18 cellular contexts compared by ENCODE assay signal in genomic region chr2:20314562-20315521, GRCh38. TPM values are rescaled to one million over a fixed set of nuclear protein-coding genes. Genes with fewer than 3 reads are reported as not detected.
DNase-seq lines count a peak whose midpoint lies in the region; ATAC-seq and TF ChIP-seq lines count a peak whose summit lies in the region.
"Had no signal": no experiment of that assay in that cellular context is flagged by ENCODE, and none has a peak within 500 bp of the region (broad histone marks: within the 10 kb centered on the region; RNA-seq: fewer than 3 reads in every experiment).

No MANE protein-coding gene starts in this region.

- H3K36me3 Mint-ChIP-seq in activated CD8-positive, alpha-beta memory T cell treated with anti-CD3 and anti-CD28 coated beads, Interleukin-2, amount 10 ng/mL, durations not matched to agents 7 days and 5 days, result peaks cover 51% of the 10 kb centered on the region
- H3K36me3 Mint-ChIP-seq in IgD-negative memory B cell, result peaks cover 6% of the 10 kb centered on the region

- no peaks in the 10 kb centered on the region for H3K27me3 Mint-ChIP-seq in activated CD8-positive, alpha-beta memory T cell treated with anti-CD3 and anti-CD28 coated beads, Interleukin-2, amount 10 ng/mL, durations not matched to agents 7 days and 5 days
- H3K27me3 Mint-ChIP-seq in IgD-negative memory B cell, result no peaks in the 10 kb centered on the region
- H3K27me3 Mint-ChIP-seq: activated B cell treated with CpG ODN at 0.5 μM for 24 hours had no signal

- H3K4me2 ChIP-seq in MM.1S (ENCODE audit: low read depth, low read length), result no peak overlapping the region

- H3K36me3 ChIP-seq in MM.1S (replicated peaks; ENCODE audit: insufficient read depth, low read length), result peaks cover 18% of the 10 kb centered on the region; the same call in 1 of the 2 replicates

- H3K27me3 ChIP-seq in MM.1S (replicated peaks; ENCODE audit: insufficient read depth, low read length), result no peaks in the 10 kb centered on the region
- H3K27me3 ChIP-seq: upper lobe of right lung had no signal

- no peak overlapping the region for H3K27ac ChIP-seq in MM.1S (ENCODE audit: low read length)
- H3K27ac ChIP-seq: upper lobe of right lung had no signal

- H3K27ac Mint-ChIP-seq in activated CD8-positive, alpha-beta memory T cell treated with anti-CD3 and anti-CD28 coated beads, Interleukin-2, amount 10 ng/mL, durations not matched to agents 7 days and 5 days, result peak overlapping the region; percentile 3
- peak overlapping the region in 2 of 3 donors; percentile 16 to 22 for H3K27ac Mint-ChIP-seq in IgD-negative memory B cell
- H3K27ac Mint-ChIP-seq: activated B cell treated with CpG ODN at 0.5 μM for 24 hours had no signal

- no peaks in the 10 kb centered on the region for H3K9me3 Mint-ChIP-seq in activated CD8-positive, alpha-beta memory T cell treated with anti-CD3 and anti-CD28 coated beads, Interleukin-2, amount 10 ng/mL, durations not matched to agents 7 days and 5 days (ENCODE audit: low read depth)
- H3K9me3 Mint-ChIP-seq in IgD-negative memory B cell, result no peaks in the 10 kb centered on the region
- H3K9me3 Mint-ChIP-seq: activated B cell treated with CpG ODN at 0.5 μM for 24 hours; activated naive CD4-positive, alpha-beta T cell treated with anti-CD3 and anti-CD28 coated beads, Interleukin-2, amount 50 U/mL, for 72 hours had no signal

- no peak overlapping the region for H2AFZ ChIP-seq in MM.1S (ENCODE audit: low read length)

- no peaks in the 10 kb centered on the region for H3K4me1 ChIP-seq in MM.1S (ENCODE audit: low read length)
- H3K4me1 ChIP-seq: upper lobe of right lung had no signal

- no peak overlapping the region for H3K4me3 Mint-ChIP-seq in activated CD8-positive, alpha-beta memory T cell treated with anti-CD3 and anti-CD28 coated beads, Interleukin-2, amount 10 ng/mL, durations not matched to agents 7 days and 5 days
- H3K4me3 Mint-ChIP-seq in IgD-negative memory B cell, result no peak overlapping the region
- H3K4me3 Mint-ChIP-seq: activated B cell treated with CpG ODN at 0.5 μM for 24 hours had no signal

- peaks cover 94% of the 10 kb centered on the region for H3K79me2 ChIP-seq in MM.1S (ENCODE audit: low read length)

- peaks cover 23% of the 10 kb centered on the region for H3K4me1 Mint-ChIP-seq in activated CD8-positive, alpha-beta memory T cell treated with anti-CD3 and anti-CD28 coated beads, Interleukin-2, amount 10 ng/mL, durations not matched to agents 7 days and 5 days
- peaks cover 10 to 16% (median 10%) of the 10 kb centered on the region in 3 donors for H3K4me1 Mint-ChIP-seq in IgD-negative memory B cell

- no peak overlapping the region for H3K4me3 ChIP-seq in MM.1S (ENCODE audit: low read length)
- H3K4me3 ChIP-seq: upper lobe of right lung had no signal

- no peak overlapping the region for H3K9ac ChIP-seq in MM.1S (ENCODE audit: low read length)

- H3F3A ChIP-seq in MM.1S (ENCODE audit: insufficient read depth, low read length), result no peaks in the 10 kb centered on the region

- no peak for TF ChIP-seq CTCF in MM.1S (IDR thresholded peaks at IDR 0.05; ENCODE audit: low read length)

- no peak for ATAC-seq in activated CD8-positive, alpha-beta memory T cell treated with anti-CD3 and anti-CD28 coated beads, Interleukin-2, amount 10 ng/mL, durations not matched to agents 7 days and 5 days
- ATAC-seq: stimulated activated naive CD8-positive, alpha-beta T cell treated with anti-CD3 and anti-CD28 coated beads, Interleukin-15, Interleukin-2, amounts not matched to agents 100 U/mL and 50 U/mL, for 24 hours; upper lobe of right lung had no signal

- CTCF ChIA-PET in activated CD8-positive, alpha-beta memory T cell treated with anti-CD3 and anti-CD28 coated beads, Interleukin-2, amount 10 ng/mL, durations not matched to agents 7 days and 5 days (lab: Charles Lee), result interaction anchor here (0.9 to 1.4 kb wide), 3 partner anchors 11 to 23 kb away, joined by 3 to 7 read pairs (median 4); no protein-coding TSS in a partner anchor

- H3K9me2 ChIP-seq in MM.1S (replicated peaks; ENCODE audit: insufficient read depth, low read length), result no peaks in the 10 kb centered on the region

- no peaks in the 10 kb centered on the region for H3K9me3 ChIP-seq in MM.1S (replicated peaks; ENCODE audit: insufficient read depth, low read length)
- H3K9me3 ChIP-seq: upper lobe of right lung had no signal

- DNase-seq in activated CD8-positive, alpha-beta memory T cell treated with anti-CD3 and anti-CD28 coated beads, Interleukin-2, amount 10 ng/mL, durations not matched to agents 7 days and 5 days, result no peak
- DNase-seq in activated CD8-positive, alpha-beta memory T cell treated with anti-CD3 and anti-CD28 coated beads, Interleukin-2, amount 50 U/mL, for 4 hours, result no peak
- DNase-seq in dermis blood vessel endothelial cell (peak; percentile 77), non-pigmented ciliary epithelial cell (ENCODE audit: low read depth) (peak; percentile 24), iPS-NIHi11 (ENCODE audit: low spot score) (no peak), MM.1S (no peak), NCI-H1930 (lab: John Stamatoyannopoulos, UW) (no peak)
- DNase-seq: ACHN; activated B cell treated with CpG ODN at 0.5 μM for 24 hours; caudate nucleus; mesenchymal stem cell; NCI-H1105 treated with DMSO at 0.1 percent for 48 hours; NCI-H2171; stimulated activated CD4-positive, alpha-beta T cell treated with anti-CD3 and anti-CD28 coated beads, Interleukin-15, amount 100 ng/mL, for 24 hours; stimulated activated naive CD8-positive, alpha-beta T cell treated with anti-CD3 and anti-CD28 coated beads, Interleukin-15, Interleukin-2, amounts not matched to agents 100 U/mL and 50 U/mL, for 24 hours; upper lobe of right lung had no signal

- H4K20me1 ChIP-seq in MM.1S (ENCODE audit: insufficient read depth, low read length), result peaks cover 5% of the 10 kb centered on the region; the same call in 1 of the 2 replicates

RNA-seq across cellular contexts. Expression of gene PUM2, which starts 35.8 kb away (rescaled TPM):
- 100 to 1,000 TPM; 120 to 127 TPM for total RNA-seq in activated CD8-positive, alpha-beta memory T cell treated with anti-CD3 and anti-CD28 coated beads, Interleukin-2, amount 10 ng/mL, durations not matched to agents 7 days and 5 days
- polyA plus RNA-seq in IgD-negative memory B cell, result 14.6 TPM
- total RNA-seq in dermis blood vessel endothelial cell, result 48.0 and 81.2 TPM in 2 replicates

Comparison
In these comparisons a context has a peak if more than half of its experiments do, and no peak if none do; other contexts are left out.
1. DNase-seq: peak in dermis blood vessel endothelial cell (single experiment) and non-pigmented ciliary epithelial cell (single experiment); none in activated CD8-positive, alpha-beta memory T cell treated with anti-CD3 and anti-CD28 coated beads, Interleukin-2, amount 10 ng/mL, durations not matched to agents 7 days and 5 days (single experiment), activated CD8-positive, alpha-beta memory T cell treated with anti-CD3 and anti-CD28 coated beads, Interleukin-2, amount 50 U/mL, for 4 hours (single experiment), iPS-NIHi11 (single experiment), MM.1S (single experiment) and NCI-H1930 (0 of 2).